Comparison of ENCODE assay signal across 18 cellular contexts in genomic region chr12:101841069-101841468, GRCh38. TPM values are rescaled to one million over a fixed set of nuclear protein-coding genes. Genes with fewer than 3 reads are reported as not detected.
A peak's percentile ranks its signal among the peaks of the same experiment; 100 is the strongest.
DNase-seq lines count a peak whose midpoint lies in the region; ATAC-seq and TF ChIP-seq lines count a peak whose summit lies in the region.
"Had no signal": no experiment of that assay in that cellular context is flagged by ENCODE, and none has a peak within 500 bp of the region (broad histone marks: within the 10 kb centered on the region; RNA-seq: fewer than 3 reads in every experiment).

No MANE protein-coding gene starts in this region.

- H3K36me3 Mint-ChIP-seq in activated naive CD8-positive, alpha-beta T cell treated with anti-CD3 and anti-CD28 coated beads, Interleukin-2, amount 10 ng/mL, durations not matched to agents 7 days and 5 days: no peaks in the 10 kb centered on the region
- H3K36me3 Mint-ChIP-seq in activated naive CD8-positive, alpha-beta T cell treated with anti-CD3 and anti-CD28 coated beads, Interleukin-2, amount 50 U/mL, for 24 hours (ENCODE audit: low read depth): no peaks in the 10 kb centered on the region
- no peaks in the 10 kb centered on the region for H3K36me3 Mint-ChIP-seq in WTC11
- no peaks in the 10 kb centered on the region for H3K36me3 Mint-ChIP-seq in dendritic cell treated with granulocyte-macrophage colony-stimulating factor and Interleukin-4, amounts not matched to agents 40 ng/mL and 50 ng/mL, for 4 days (ENCODE audit: low read depth)
- H3K36me3 Mint-ChIP-seq in stimulated activated naive B cell treated with anti-CD40 and anti-IgM and Interleukin-4, amounts not matched to agents 10 μg/mL and 1 μg/mL and 100 μg/mL, for 72 hours: no peaks in the 10 kb centered on the region
- H3K36me3 Mint-ChIP-seq: CD14-positive monocyte; CD8-positive, alpha-beta memory T cell had no signal

- intact Hi-C loops in dendritic cell treated with granulocyte-macrophage colony-stimulating factor and Interleukin-4, amounts not matched to agents 40 ng/mL and 50 ng/mL, for 4 days (cut with micrococcal nuclease): no loop called here

- H3K9me3 Mint-ChIP-seq in activated naive CD8-positive, alpha-beta T cell treated with anti-CD3 and anti-CD28 coated beads, Interleukin-2, amount 10 ng/mL, durations not matched to agents 7 days and 5 days: no peaks in the 10 kb centered on the region
- no peaks in the 10 kb centered on the region for H3K9me3 Mint-ChIP-seq in activated naive CD8-positive, alpha-beta T cell treated with anti-CD3 and anti-CD28 coated beads, Interleukin-2, amount 50 U/mL, for 24 hours
- no peaks in the 10 kb centered on the region for H3K9me3 Mint-ChIP-seq in WTC11
- no peaks in the 10 kb centered on the region for H3K9me3 Mint-ChIP-seq in dendritic cell treated with granulocyte-macrophage colony-stimulating factor and Interleukin-4, amounts not matched to agents 40 ng/mL and 50 ng/mL, for 4 days
- H3K9me3 Mint-ChIP-seq in stimulated activated naive B cell treated with anti-CD40 and anti-IgM and Interleukin-4, amounts not matched to agents 10 μg/mL and 1 μg/mL and 100 μg/mL, for 72 hours: no peaks in the 10 kb centered on the region
- H3K9me3 Mint-ChIP-seq: CD14-positive monocyte; CD4-positive, alpha-beta T cell; CD8-positive, alpha-beta memory T cell had no signal

- POLR2A ChIA-PET in activated naive CD8-positive, alpha-beta T cell treated with anti-CD3 and anti-CD28 coated beads, Interleukin-2, amount 10 ng/mL, durations not matched to agents 7 days and 5 days (lab: Charles Lee): interaction anchor here (2.2 kb wide), 1 partner anchor 11 kb away, joined by 7 read pairs; the partner anchor contains the start of gene GNPTAB
- POLR2A ChIA-PET in WTC11 (lab: Charles Lee): no interaction called here

- H3K27me3 Mint-ChIP-seq in activated naive CD8-positive, alpha-beta T cell treated with anti-CD3 and anti-CD28 coated beads, Interleukin-2, amount 10 ng/mL, durations not matched to agents 7 days and 5 days: peaks cover 5% of the 10 kb centered on the region
- no peaks in the 10 kb centered on the region for H3K27me3 Mint-ChIP-seq in activated naive CD8-positive, alpha-beta T cell treated with anti-CD3 and anti-CD28 coated beads, Interleukin-2, amount 50 U/mL, for 24 hours
- no peaks in the 10 kb centered on the region for H3K27me3 Mint-ChIP-seq in WTC11 (ENCODE audit: low read depth)
- H3K27me3 Mint-ChIP-seq in dendritic cell treated with granulocyte-macrophage colony-stimulating factor and Interleukin-4, amounts not matched to agents 40 ng/mL and 50 ng/mL, for 4 days: no peaks in the 10 kb centered on the region
- peaks cover 0 to 8% of the 10 kb centered on the region in 2 donors for H3K27me3 Mint-ChIP-seq in stimulated activated naive B cell treated with anti-CD40 and anti-IgM and Interleukin-4, amounts not matched to agents 10 μg/mL and 1 μg/mL and 100 μg/mL, for 72 hours
- H3K27me3 Mint-ChIP-seq: CD4-positive, alpha-beta T cell had no signal

- H3K4me3 Mint-ChIP-seq in activated naive CD8-positive, alpha-beta T cell treated with anti-CD3 and anti-CD28 coated beads, Interleukin-2, amount 10 ng/mL, durations not matched to agents 7 days and 5 days: no peak overlapping the region
- H3K4me3 Mint-ChIP-seq in activated naive CD8-positive, alpha-beta T cell treated with anti-CD3 and anti-CD28 coated beads, Interleukin-2, amount 50 U/mL, for 24 hours: no peak overlapping the region
- H3K4me3 Mint-ChIP-seq in WTC11: no peak overlapping the region
- H3K4me3 Mint-ChIP-seq in dendritic cell treated with granulocyte-macrophage colony-stimulating factor and Interleukin-4, amounts not matched to agents 40 ng/mL and 50 ng/mL, for 4 days: no peak overlapping the region
- no peak overlapping the region for H3K4me3 Mint-ChIP-seq in stimulated activated naive B cell treated with anti-CD40 and anti-IgM and Interleukin-4, amounts not matched to agents 10 μg/mL and 1 μg/mL and 100 μg/mL, for 72 hours
- H3K4me3 Mint-ChIP-seq: CD14-positive monocyte; CD4-positive, alpha-beta T cell; CD8-positive, alpha-beta memory T cell had no signal

- ATAC-seq in activated naive CD8-positive, alpha-beta T cell treated with anti-CD3 and anti-CD28 coated beads, Interleukin-2, amount 10 ng/mL, durations not matched to agents 7 days and 5 days (ENCODE audit: low read depth): no peak
- no peak for ATAC-seq in activated naive CD8-positive, alpha-beta T cell treated with anti-CD3 and anti-CD28 coated beads, Interleukin-2, amount 50 U/mL, for 24 hours
- no peak for ATAC-seq in WTC11
- ATAC-seq in stimulated activated naive B cell treated with anti-CD40 and anti-IgM and Interleukin-4, amounts not matched to agents 10 μg/mL and 1 μg/mL and 100 μg/mL, for 72 hours (replicated peaks): no peak
- ATAC-seq in HG02571 (IDR thresholded peaks at IDR 0.05; ENCODE audit: unreplicated experiment): no peak

- peak overlapping the region; percentile 28 for H3K27ac Mint-ChIP-seq in activated naive CD8-positive, alpha-beta T cell treated with anti-CD3 and anti-CD28 coated beads, Interleukin-2, amount 10 ng/mL, durations not matched to agents 7 days and 5 days
- no peak overlapping the region for H3K27ac Mint-ChIP-seq in activated naive CD8-positive, alpha-beta T cell treated with anti-CD3 and anti-CD28 coated beads, Interleukin-2, amount 50 U/mL, for 24 hours
- no peak overlapping the region for H3K27ac Mint-ChIP-seq in WTC11
- H3K27ac Mint-ChIP-seq in dendritic cell treated with granulocyte-macrophage colony-stimulating factor and Interleukin-4, amounts not matched to agents 40 ng/mL and 50 ng/mL, for 4 days: peak overlapping the region; percentile 15
- peak overlapping the region; percentile 34 for H3K27ac Mint-ChIP-seq in stimulated activated naive B cell treated with anti-CD40 and anti-IgM and Interleukin-4, amounts not matched to agents 10 μg/mL and 1 μg/mL and 100 μg/mL, for 72 hours
- H3K27ac Mint-ChIP-seq: CD4-positive, alpha-beta T cell; CD8-positive, alpha-beta memory T cell had no signal

- no peak for DNase-seq in activated naive CD8-positive, alpha-beta T cell treated with anti-CD3 and anti-CD28 coated beads, Interleukin-2, amount 10 ng/mL, durations not matched to agents 7 days and 5 days
- DNase-seq in activated naive CD8-positive, alpha-beta T cell treated with anti-CD3 and anti-CD28 coated beads, Interleukin-2, amount 50 U/mL, for 24 hours: no peak
- DNase-seq in WTC11 (ENCODE audit: low spot score) (no peak), NCI-H2081 treated with DMSO at 0.1 percent for 48 hours (lab: John Stamatoyannopoulos, UW) (no peak), AG08396 (ENCODE audit: low spot score) (no peak)
- no peak for DNase-seq in stimulated activated naive B cell treated with anti-CD40 and anti-IgM and Interleukin-4, amounts not matched to agents 10 μg/mL and 1 μg/mL and 100 μg/mL, for 72 hours
- DNase-seq: AML-193; BE2C; CD4-positive, alpha-beta T cell; CD8-positive, alpha-beta memory T cell; DMS 273 treated with DMSO at 0.1 percent for 48 hours; DMS79; EL; GDM1; GOT3 had no signal

- H3K4me1 Mint-ChIP-seq in activated naive CD8-positive, alpha-beta T cell treated with anti-CD3 and anti-CD28 coated beads, Interleukin-2, amount 10 ng/mL, durations not matched to agents 7 days and 5 days: peaks cover 12% of the 10 kb centered on the region
- H3K4me1 Mint-ChIP-seq in activated naive CD8-positive, alpha-beta T cell treated with anti-CD3 and anti-CD28 coated beads, Interleukin-2, amount 50 U/mL, for 24 hours: peaks cover 8% of the 10 kb centered on the region
- H3K4me1 Mint-ChIP-seq in WTC11: no peaks in the 10 kb centered on the region
- H3K4me1 Mint-ChIP-seq in dendritic cell treated with granulocyte-macrophage colony-stimulating factor and Interleukin-4, amounts not matched to agents 40 ng/mL and 50 ng/mL, for 4 days (ENCODE audit: low read depth): no peaks in the 10 kb centered on the region
- H3K4me1 Mint-ChIP-seq in stimulated activated naive B cell treated with anti-CD40 and anti-IgM and Interleukin-4, amounts not matched to agents 10 μg/mL and 1 μg/mL and 100 μg/mL, for 72 hours: peaks cover 11 to 24% of the 10 kb centered on the region in 2 donors

- no peak for TF ChIP-seq CTCF in WTC11 (IDR thresholded peaks at IDR 0.05)

- CTCF ChIA-PET in WTC11 (lab: Charles Lee): interaction anchor here (1.7 to 5.8 kb wide), 4 partner anchors 13 to 82 kb away, joined by 4 to 69 read pairs (median 33); partner anchors contain the start of gene GNPTAB

TF ChIP-seq in WTC11, 78 proteins besides CTCF, POLR2A, EP300 and RAD21:
- TF ChIP-seq CDX4 (CRISPR knock-in tag; IDR thresholded peaks at IDR 0.05; ENCODE audit: borderline replicate concordance): no peak
- TF ChIP-seq, protein P1, sequence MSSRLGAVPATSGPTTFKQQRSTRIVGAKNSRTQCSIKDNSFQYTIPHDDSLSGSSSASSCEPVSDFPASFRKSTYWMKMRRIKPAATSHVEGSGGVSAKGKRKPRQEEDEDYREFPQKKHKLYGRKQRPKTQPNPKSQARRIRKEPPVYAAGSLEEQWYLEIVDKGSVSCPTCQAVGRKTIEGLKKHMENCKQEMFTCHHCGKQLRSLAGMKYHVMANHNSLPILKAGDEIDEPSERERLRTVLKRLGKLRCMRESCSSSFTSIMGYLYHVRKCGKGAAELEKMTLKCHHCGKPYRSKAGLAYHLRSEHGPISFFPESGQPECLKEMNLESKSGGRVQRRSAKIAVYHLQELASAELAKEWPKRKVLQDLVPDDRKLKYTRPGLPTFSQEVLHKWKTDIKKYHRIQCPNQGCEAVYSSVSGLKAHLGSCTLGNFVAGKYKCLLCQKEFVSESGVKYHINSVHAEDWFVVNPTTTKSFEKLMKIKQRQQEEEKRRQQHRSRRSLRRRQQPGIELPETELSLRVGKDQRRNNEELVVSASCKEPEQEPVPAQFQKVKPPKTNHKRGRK (CRISPR knock-in tag; IDR thresholded peaks at IDR 0.05; ENCODE audit: borderline replicate concordance): 0 out of 2 replicates have a peak, but pooled peaks have one; percentile 41

RNA-seq across cellular contexts. Expression of gene GNPTAB, which starts 10.3 kb away (rescaled TPM):
- total RNA-seq in activated naive CD8-positive, alpha-beta T cell treated with anti-CD3 and anti-CD28 coated beads, Interleukin-2, amount 10 ng/mL, durations not matched to agents 7 days and 5 days: 10 to 100 TPM; 89.5 to 91.1 TPM
- total RNA-seq in WTC11 (2021): 22.5 to 25.4 TPM (median 24.4 TPM) in 3 replicates

RNA-seq across cellular contexts. Expression of gene DRAM1, which starts 36.3 kb away (rescaled TPM):
- 1 to 10 TPM; 2.3 to 4.1 TPM for total RNA-seq in activated naive CD8-positive, alpha-beta T cell treated with anti-CD3 and anti-CD28 coated beads, Interleukin-2, amount 10 ng/mL, durations not matched to agents 7 days and 5 days
- total RNA-seq in WTC11 (2021): 6.0 to 6.9 TPM (median 6.6 TPM) in 3 replicates

Comparison
In these comparisons a context has a peak if more than half of its experiments do, and no peak if none do; other contexts are left out.
1. H3K27ac Mint-ChIP-seq: peak in activated naive CD8-positive, alpha-beta T cell treated with anti-CD3 and anti-CD28 coated beads, Interleukin-2, amount 10 ng/mL, durations not matched to agents 7 days and 5 days (single experiment), dendritic cell treated with granulocyte-macrophage colony-stimulating factor and Interleukin-4, amounts not matched to agents 40 ng/mL and 50 ng/mL, for 4 days (single experiment) and stimulated activated naive B cell treated with anti-CD40 and anti-IgM and Interleukin-4, amounts not matched to agents 10 μg/mL and 1 μg/mL and 100 μg/mL, for 72 hours (single experiment); none in activated naive CD8-positive, alpha-beta T cell treated with anti-CD3 and anti-CD28 coated beads, Interleukin-2, amount 50 U/mL, for 24 hours (single experiment) and WTC11 (single experiment).